ENCODE assay signal across 1 cellular context in the genomic region with DNA sequence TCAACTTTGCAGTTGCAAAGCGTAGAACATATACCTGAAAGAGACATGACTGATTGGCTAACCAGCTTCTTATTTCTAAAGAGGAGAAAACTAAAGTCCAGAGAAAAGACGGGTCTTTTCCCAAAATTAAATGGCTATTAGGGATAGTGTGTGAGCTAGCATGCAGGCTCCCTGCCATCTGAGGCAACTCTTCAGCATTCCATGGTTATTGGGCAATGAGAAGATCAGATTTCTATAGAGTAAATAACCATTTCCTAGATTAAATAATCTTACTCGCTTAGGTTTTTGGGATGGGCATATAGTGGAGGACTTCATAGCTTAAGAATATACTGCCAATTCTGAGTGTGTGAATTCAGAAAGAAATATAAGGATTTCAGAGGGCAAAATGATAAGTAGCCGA.
TF ChIP-seq lines count a peak whose summit lies in the region.

No MANE protein-coding gene starts in this region.

TF ChIP-seq in IMR-90, 13 proteins besides CTCF, POLR2A, EP300 and RAD21:
- peak; percentile 97 for TF ChIP-seq CEBPB (IDR thresholded peaks at IDR 0.05; ENCODE audit: low read depth, low read length)
- TF ChIP-seq BHLHE40 (IDR thresholded peaks at IDR 0.05; ENCODE audit: low read depth, low read length): no peak
- no peak for TF ChIP-seq MAZ (IDR thresholded peaks at IDR 0.05; ENCODE audit: borderline replicate concordance, low read depth, low read length)
- no peak for TF ChIP-seq SMC3 (IDR thresholded peaks at IDR 0.05; ENCODE audit: low read depth, low read length)
